In the genomic region with DNA sequence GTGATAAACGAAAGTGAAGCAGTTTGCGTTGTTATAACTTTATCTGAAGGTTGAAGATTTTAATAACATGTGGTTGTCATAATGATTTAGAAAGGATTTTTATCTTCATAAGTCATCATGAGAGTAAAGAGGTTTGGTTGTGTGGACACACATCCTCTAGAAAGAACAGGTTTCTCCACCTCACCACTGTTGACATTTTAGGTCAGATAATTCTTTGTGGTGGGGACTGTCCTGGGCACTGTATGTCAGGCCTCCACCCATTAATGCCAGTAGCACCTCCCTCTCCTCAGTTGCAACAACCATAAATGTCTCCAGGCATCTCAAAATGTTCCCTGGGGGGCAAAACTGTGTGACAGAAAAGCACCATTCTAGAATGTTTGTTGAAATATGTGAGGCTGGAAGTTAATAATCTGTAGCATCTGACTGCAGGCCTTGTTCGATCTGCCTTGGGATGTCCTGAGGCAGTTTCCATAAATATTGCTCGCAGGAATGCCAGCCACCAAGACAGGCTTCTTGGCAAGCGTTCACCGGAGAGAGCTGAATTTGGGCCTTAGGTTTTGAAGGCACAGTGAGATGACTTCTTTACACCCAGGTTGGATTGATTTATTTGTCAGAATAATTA, we compare ENCODE assay signal across 18 cellular contexts.
DNase-seq lines count a peak whose midpoint lies in the region; ATAC-seq and TF ChIP-seq lines count a peak whose summit lies in the region.
"Had no signal": no experiment of that assay in that cellular context is flagged by ENCODE, and none has a peak within 500 bp of the region (broad histone marks: within the 10 kb centered on the region; RNA-seq: fewer than 3 reads in every experiment).

No MANE protein-coding gene starts in this region.

- DNase-seq in SIG-M5 treated with dmso at 0.1 percent for 504 hours (lab: John Stamatoyannopoulos, UW; ENCODE audit: unreplicated experiment) (peak; percentile 53), SIG-M5 (lab: John Stamatoyannopoulos, UW) (no peak), inferior parietal cortex (ENCODE audit: extremely low spot score) (no peak)
- DNase-seq: 8988T, COR-L47, GM23248, IMR-90, NCI-H1417 treated with DMSO at 0.1 percent for 48 hours, NCI-H187 treated with DMSO at 0.1 percent for 48 hours, NCI-H345, NCI-H524 treated with DMSO at 0.1 percent for 48 hours had no signal

- H3K36me3 ChIP-seq in muscle layer of colon (ENCODE audit: insufficient read depth, low read length) (no peaks in the 10 kb centered on the region), stomach smooth muscle (ENCODE audit: control insufficient read depth in 2 of 2, insufficient read depth in 2 of 2, low read length in 2 of 2) (no peaks in the 10 kb centered on the region)
- H3K36me3 ChIP-seq: HAP-1 had no signal

- H3K4me3 ChIP-seq in muscle layer of colon (ENCODE audit: low read depth in 1 of 2, low read length in 2 of 2): no peak overlapping the region
- H3K4me3 ChIP-seq in stomach smooth muscle (ENCODE audit: low read length in 2 of 2): peak overlapping the region in 1 of 2 donors; percentile 10
- H3K4me3 ChIP-seq: GM23248, HAP-1 had no signal

- H3K9me3 ChIP-seq in muscle layer of colon (ENCODE audit: low read length): no peaks in the 10 kb centered on the region
- no peaks in the 10 kb centered on the region for H3K9me3 ChIP-seq in stomach smooth muscle (ENCODE audit: control insufficient read depth in 2 of 2, low read length in 2 of 2)

- ATAC-seq in HG02678 (IDR thresholded peaks at IDR 0.05; ENCODE audit: unreplicated experiment) (no peak), GM19023 (IDR thresholded peaks at IDR 0.05; ENCODE audit: unreplicated experiment) (no peak)
- ATAC-seq: Panc1 had no signal

- peaks cover 27% of the 10 kb centered on the region for H3K4me1 ChIP-seq in muscle layer of colon (ENCODE audit: insufficient read depth, low read length)
- H3K4me1 ChIP-seq in stomach smooth muscle (ENCODE audit: control insufficient read depth, insufficient read depth, low read length): peaks cover 6% of the 10 kb centered on the region
- H3K4me1 ChIP-seq: HAP-1 had no signal

- H3K27ac ChIP-seq in VCaP (peak overlapping the region; percentile 76), muscle layer of colon (ENCODE audit: low read depth, low read length) (peak overlapping the region; percentile 1), stomach smooth muscle (ENCODE audit: low read length) (peak overlapping the region; percentile 49)
- H3K27ac ChIP-seq: GM23248 had no signal

- H3K9ac ChIP-seq in muscle layer of colon (ENCODE audit: low read length): no peak overlapping the region
- no peak overlapping the region for H3K9ac ChIP-seq in stomach smooth muscle (ENCODE audit: low read length in 2 of 2)
- H3K9ac ChIP-seq: GM23248 had no signal

- H3K27me3 ChIP-seq in muscle layer of colon (ENCODE audit: control insufficient read depth in 1 of 2, insufficient read depth in 2 of 2, low read length in 2 of 2) (no peaks in the 10 kb centered on the region), stomach smooth muscle (ENCODE audit: control insufficient read depth in 1 of 2, insufficient read depth in 2 of 2, low read length in 2 of 2) (no peaks in the 10 kb centered on the region)

- TF ChIP-seq CTCF in VCaP (conservative IDR thresholded peaks at IDR 0.05): no peak

Comparison
In these comparisons a context has a peak if more than half of its experiments do, and no peak if none do; other contexts are left out.
1. H3K27ac ChIP-seq: peak in every context shown above with its lines; median percentile 76 in VCaP; 49 in stomach smooth muscle; 1 in muscle layer of colon.